ENCODE assay signal across 1 cellular context in genomic region chr11:78022397-78023396, GRCh38.
TF ChIP-seq lines count a peak whose summit lies in the region.

TSS of gene KCTD14 (minus strand) at chr11:78023276. CDS start at chr11:78023249, 27 bp downstream.

TF ChIP-seq in HepG2, 621 proteins besides CTCF, POLR2A, EP300 and RAD21 (continued from another document and continues in another):
- TF ChIP-seq ZNF280D (CRISPR knock-in tag; IDR thresholded peaks at IDR 0.05) = peak; percentile 80
- TF ChIP-seq ZNF580 (CRISPR knock-in tag; IDR thresholded peaks at IDR 0.05; ENCODE audit: borderline replicate concordance, low read depth) = no peak
- TF ChIP-seq MEF2D (CRISPR knock-in tag; IDR thresholded peaks at IDR 0.05) = peak; percentile 62
- peak; percentile 43; the same call in 1 of the 2 replicates for TF ChIP-seq ZNF790 (CRISPR knock-in tag; IDR thresholded peaks at IDR 0.05; ENCODE audit: borderline replicate concordance)
- peak; percentile 41 for TF ChIP-seq AGO2 (optimal IDR thresholded peaks at IDR 0.05; ENCODE audit: low read depth, low read length)
- no peak for TF ChIP-seq KLF12 (CRISPR knock-in tag; IDR thresholded peaks at IDR 0.05; ENCODE audit: borderline replicate concordance)
- 0 out of 2 replicates have a peak, but pooled peaks have one; percentile 66 for TF ChIP-seq ZNF546 (CRISPR knock-in tag; conservative IDR thresholded peaks at IDR 0.05)
- TF ChIP-seq ZNF547 (CRISPR knock-in tag; IDR thresholded peaks at IDR 0.05) = peak; percentile 80; the same call in 1 of the 2 replicates
- 0 out of 2 replicates have a peak, but pooled peaks have one; percentile 10 for TF ChIP-seq ZNF710 (CRISPR knock-in tag; IDR thresholded peaks at IDR 0.05; ENCODE audit: borderline replicate concordance)
- no peak for TF ChIP-seq ZNF567 (CRISPR knock-in tag; IDR thresholded peaks at IDR 0.05; ENCODE audit: borderline replicate concordance)
- TF ChIP-seq KMT2B (CRISPR knock-in tag; IDR thresholded peaks at IDR 0.05) = peak; percentile 62; the same call in 1 of the 2 replicates
- no peak for TF ChIP-seq BCLAF1 (IDR thresholded peaks at IDR 0.05)
- TF ChIP-seq ZNF841 (CRISPR knock-in tag; IDR thresholded peaks at IDR 0.05; ENCODE audit: borderline replicate concordance) = no peak
- TF ChIP-seq KDM5A (IDR thresholded peaks at IDR 0.05; ENCODE audit: borderline replicate concordance, low read length) = no peak
- peak; percentile 78; the same call in 1 of the 2 replicates for TF ChIP-seq ZNF678 (CRISPR knock-in tag; IDR thresholded peaks at IDR 0.05)
- TF ChIP-seq HMG20A (CRISPR knock-in tag; IDR thresholded peaks at IDR 0.05; ENCODE audit: borderline replicate concordance) = no peak
- TF ChIP-seq POGK (CRISPR knock-in tag; conservative IDR thresholded peaks at IDR 0.05) = no peak
- 0 out of 2 replicates have a peak, but pooled peaks have one; percentile 72 for TF ChIP-seq DMTF1 (CRISPR knock-in tag; IDR thresholded peaks at IDR 0.05)
- no peak for TF ChIP-seq MED13 (CRISPR knock-in tag; IDR thresholded peaks at IDR 0.05)
- no peak for TF ChIP-seq NFYB (CRISPR knock-in tag; IDR thresholded peaks at IDR 0.05)
- TF ChIP-seq ZNF501 (CRISPR knock-in tag; IDR thresholded peaks at IDR 0.05) = peak; percentile 53; the same call in 1 of the 2 replicates
- TF ChIP-seq FOXO1 (CRISPR knock-in tag; IDR thresholded peaks at IDR 0.05) = no peak
- TF ChIP-seq ZNF337 (CRISPR knock-in tag; IDR thresholded peaks at IDR 0.05; ENCODE audit: borderline replicate concordance, low read depth) = no peak
- no peak for TF ChIP-seq ZFP90 (CRISPR knock-in tag; IDR thresholded peaks at IDR 0.05; ENCODE audit: borderline replicate concordance)
- no peak; the same call in 1 of the 2 replicates for TF ChIP-seq ZNF605 (CRISPR knock-in tag; IDR thresholded peaks at IDR 0.05)
- TF ChIP-seq DDIT3 (CRISPR knock-in tag; IDR thresholded peaks at IDR 0.05) = no peak
- no peak for TF ChIP-seq NBN (conservative IDR thresholded peaks at IDR 0.05)
- peak; percentile 85 for TF ChIP-seq ZNF350 (CRISPR knock-in tag; IDR thresholded peaks at IDR 0.05; ENCODE audit: borderline replicate concordance, low read depth)
- no peak for TF ChIP-seq THRA (CRISPR knock-in tag; IDR thresholded peaks at IDR 0.05; ENCODE audit: borderline replicate concordance)
- TF ChIP-seq CBX1 (IDR thresholded peaks at IDR 0.05; ENCODE audit: low read depth) = no peak
- peak; percentile 39; the same call in 1 of the 2 replicates for TF ChIP-seq ZNF788 (CRISPR knock-in tag; IDR thresholded peaks at IDR 0.05; ENCODE audit: borderline replicate concordance)
- no peak for TF ChIP-seq DZIP1 (CRISPR knock-in tag; IDR thresholded peaks at IDR 0.05)
- TF ChIP-seq MYNN (CRISPR knock-in tag; IDR thresholded peaks at IDR 0.05; ENCODE audit: low read depth) = no peak
- no peak for TF ChIP-seq ZNF382 (CRISPR knock-in tag; IDR thresholded peaks at IDR 0.05; ENCODE audit: borderline replicate concordance)
- no peak; the same call in 1 of the 2 replicates for TF ChIP-seq ZNF776 (CRISPR knock-in tag; IDR thresholded peaks at IDR 0.05)
- TF ChIP-seq ZNF777 (CRISPR knock-in tag; IDR thresholded peaks at IDR 0.05) = peak; percentile 68
- TF ChIP-seq E2F2 (CRISPR knock-in tag; IDR thresholded peaks at IDR 0.05; ENCODE audit: borderline replicate concordance) = no peak
- TF ChIP-seq REL (CRISPR knock-in tag; conservative IDR thresholded peaks at IDR 0.05) = 0 out of 2 replicates have a peak, but pooled peaks have one; percentile 36
- TF ChIP-seq MATR3 (CRISPR knock-in tag; IDR thresholded peaks at IDR 0.05) = no peak
